In genomic region chr1:89198500-89199072, GRCh38 we compare ENCODE assay signal across 8 cellular contexts. TPM values are rescaled to one million over a fixed set of nuclear protein-coding genes. Genes with fewer than 3 reads are reported as not detected.
DNase-seq lines count a peak whose midpoint lies in the region; ATAC-seq and TF ChIP-seq lines count a peak whose summit lies in the region.

Gene GBP4, minus strand, starts transcription at chr1:89198942. Its CDS starts 108 bp downstream, at chr1:89198834.

- H3K4me1 ChIP-seq in colonic mucosa (no peaks in the 10 kb centered on the region), mesodermal cell (ENCODE audit: control insufficient read depth, insufficient read depth, low read length, poor library complexity, severe bottlenecking) (peaks cover 9% of the 10 kb centered on the region)

- H3K27me3 ChIP-seq in colonic mucosa (no peaks in the 10 kb centered on the region), H7 (ENCODE audit: control insufficient read depth, insufficient read depth, low read length) (no peaks in the 10 kb centered on the region)

- H3K4me3 Mint-ChIP-seq in activated CD4-positive, alpha-beta T cell treated with anti-CD3 and anti-CD28 coated beads for 36 hours: peak within 1 kb of the TSS; percentile 83

- H3K4me1 Mint-ChIP-seq in activated CD4-positive, alpha-beta T cell treated with anti-CD3 and anti-CD28 coated beads for 36 hours: peaks cover 73% of the 10 kb centered on the region

- intact Hi-C loops in activated CD4-positive, alpha-beta T cell treated with anti-CD3 and anti-CD28 coated beads for 36 hours (cut with DNase I, micrococcal nuclease): loop anchor here (1.0 to 5.0 kb wide), 10 partner anchors 72 to 524 kb away; partner anchors contain the start of genes GBP2 (in 1 of the 2), KYAT3 (in 1 of the 2) and RBMXL1 (in 1 of the 2)
- intact Hi-C loops in colonic mucosa (cut with DNase I): no loop called here

- H3K4me3 ChIP-seq in colonic mucosa (peak within 1 kb of the TSS; percentile 51), mesodermal cell (ENCODE audit: extremely low read depth, insufficient read depth, low read length, poor library complexity, severe bottlenecking) (no peak within 1 kb of the TSS), H7 (ENCODE audit: insufficient read depth, low read depth, low read length) (no peak within 1 kb of the TSS)

- H3K9me3 Mint-ChIP-seq in activated CD4-positive, alpha-beta T cell treated with anti-CD3 and anti-CD28 coated beads for 36 hours (ENCODE audit: low read depth): no peaks in the 10 kb centered on the region

- no peaks in the 10 kb centered on the region for H3K9me3 ChIP-seq in colonic mucosa
- no peaks in the 10 kb centered on the region for H3K9me3 ChIP-seq in mesodermal cell (ENCODE audit: control insufficient read depth, low read length)

- H3K36me3 ChIP-seq in colonic mucosa (no peaks in the 10 kb centered on the region), mesodermal cell (ENCODE audit: control insufficient read depth, insufficient read depth, low read length) (no peaks in the 10 kb centered on the region), H7 (replicated peaks; ENCODE audit: control insufficient read depth, insufficient read depth, low read length) (no peaks in the 10 kb centered on the region)

- peak within 1 kb of the TSS; percentile 98 for H3K27ac Mint-ChIP-seq in activated CD4-positive, alpha-beta T cell treated with anti-CD3 and anti-CD28 coated beads for 36 hours

- H3K9ac ChIP-seq in colonic mucosa (ENCODE audit: low read depth in 2 of 2, low read length in 2 of 2): peak within 1 kb of the TSS; percentile 52 to 79

- H3K27ac ChIP-seq in colonic mucosa: peak within 1 kb of the TSS; percentile 76
- peak within 1 kb of the TSS; percentile 73 for H3K27ac ChIP-seq in mesodermal cell (ENCODE audit: low read depth, low read length, severe bottlenecking)

- ATAC-seq in GM19043 (IDR thresholded peaks at IDR 0.05; ENCODE audit: low read depth, unreplicated experiment) (peak; percentile 42), HG03280 (IDR thresholded peaks at IDR 0.05; ENCODE audit: unreplicated experiment) (peak; percentile 50)
- ATAC-seq in activated CD4-positive, alpha-beta T cell treated with anti-CD3 and anti-CD28 coated beads for 36 hours: peak; percentile 67

- H3K27me3 Mint-ChIP-seq in activated CD4-positive, alpha-beta T cell treated with anti-CD3 and anti-CD28 coated beads for 36 hours: no peaks in the 10 kb centered on the region

- WGBS in mesodermal cell (ENCODE audit: insufficient coverage in 2 of 2), 2 experiments: 83 to 96% methylated on average over 12 to 15 of the region's 20 CpGs

- POLR2A ChIA-PET in activated CD4-positive, alpha-beta T cell treated with anti-CD3 and anti-CD28 coated beads for 36 hours (lab: Charles Lee): interaction anchor here (0.6 to 1.8 kb wide), 7 partner anchors 10 to 152 kb away, joined by 3 to 28 read pairs (median 4); partner anchors contain the start of genes GBP2 and GBP5

- H3K36me3 Mint-ChIP-seq in activated CD4-positive, alpha-beta T cell treated with anti-CD3 and anti-CD28 coated beads for 36 hours (ENCODE audit: low read depth): peaks cover 34% of the 10 kb centered on the region

- no peak for TF ChIP-seq CTCF in colonic mucosa (IDR thresholded peaks at IDR 0.05)

- DNase-seq in activated CD4-positive, alpha-beta T cell treated with anti-CD3 and anti-CD28 coated beads for 36 hours: peak; percentile 63
- DNase-seq in colonic mucosa: peak; percentile 38
- DNase-seq in stimulated activated CD8-positive, alpha-beta memory T cell treated with anti-CD3 and anti-CD28 coated beads, Interleukin-4, amount 100 ng/mL, for 24 hours (ENCODE audit: low read depth): peak; percentile 23
- DNase-seq in H7: no peak
- DNase-seq in NCI-H2196 treated with DMSO at 0.1 percent for 48 hours (lab: John Stamatoyannopoulos, UW; ENCODE audit: unreplicated experiment): no peak

- CTCF ChIA-PET in activated CD4-positive, alpha-beta T cell treated with anti-CD3 and anti-CD28 coated beads for 36 hours (lab: Charles Lee): interaction anchor here (0.5 to 1.8 kb wide), 10 partner anchors 9 to 289 kb away, joined by 3 to 8 read pairs (median 4); no protein-coding TSS in a partner anchor

RNA-seq across cellular contexts. Expression of gene GBP4, which starts in this region (rescaled TPM):
- 10 to 100 TPM; 30.8 to 34.4 TPM for total RNA-seq in activated CD4-positive, alpha-beta T cell treated with anti-CD3 and anti-CD28 coated beads for 36 hours
- 1 to 10 TPM; 2.1 to 4.9 TPM for total RNA-seq in colonic mucosa
- 8.6 TPM for polyA plus RNA-seq in mesodermal cell (2013, experiment 1 of 2)
- 10.3 TPM for polyA plus RNA-seq in mesodermal cell (2013, experiment 2 of 2)
- 0.07 TPM in 1 of 2 replicates, not detected in the other for total RNA-seq in H7 (2014; rRNA removed; shearing (Covaris generic))

Comparison
In these comparisons a context has a peak if more than half of its experiments do, and no peak if none do; other contexts are left out.
1. RNA of gene GBP4 (total RNA-seq): 30.8 to 34.4 TPM in activated CD4-positive, alpha-beta T cell treated with anti-CD3 and anti-CD28 coated beads for 36 hours; 2.1 to 4.9 TPM in colonic mucosa and 0.07 TPM in H7; every median in the first group is over 4 times any median in the second.
2. DNase-seq: peak in activated CD4-positive, alpha-beta T cell treated with anti-CD3 and anti-CD28 coated beads for 36 hours (single experiment), colonic mucosa (single experiment) and stimulated activated CD8-positive, alpha-beta memory T cell treated with anti-CD3 and anti-CD28 coated beads, Interleukin-4, amount 100 ng/mL, for 24 hours (single experiment); none in H7 (single experiment) and NCI-H2196 treated with DMSO at 0.1 percent for 48 hours (single experiment).
3. Peak in every context shown above with its lines, with median percentiles within 50 percentile points of each other: ATAC-seq.